Comparison of ENCODE assay signal across 8 cellular contexts in genomic region chr3:132987396-132987795, GRCh38. TPM values are rescaled to one million over a fixed set of nuclear protein-coding genes. Genes with fewer than 3 reads are reported as not detected.
"Had no signal": no experiment of that assay in that cellular context is flagged by ENCODE, and none has a peak within 500 bp of the region (broad histone marks: within the 10 kb centered on the region; RNA-seq: fewer than 3 reads in every experiment).

No MANE protein-coding gene starts in this region.

- H3K36me3 ChIP-seq: HAP-1 had no signal

- H3K4me1 ChIP-seq: HAP-1 had no signal

- H3K9ac ChIP-seq: GM23248 had no signal

- ATAC-seq: HCT116 had no signal

- H3K4me3 ChIP-seq: GM23248, HAP-1 had no signal

- DNase-seq: GM23248, GOT3, H7, HFFc6, IMR-90 had no signal

- H2AFZ ChIP-seq: GM23248 had no signal

- H3K9me3 ChIP-seq: HAP-1 had no signal

- H3K27ac ChIP-seq: GM23248, HL-60 had no signal

RNA-seq across cellular contexts. Expression of gene TMEM108, which starts 50.8 kb away (rescaled TPM):
- total RNA-seq: GM23248, HFFc6 had no signal
- polyA plus RNA-seq: GM23248 had no signal
